Comparison of ENCODE assay signal across 8 cellular contexts in genomic region chr11:819129-819931, GRCh38. TPM values are rescaled to one million over a fixed set of nuclear protein-coding genes. Genes with fewer than 3 reads are reported as not detected.
DNase-seq lines count a peak whose midpoint lies in the region; ATAC-seq and TF ChIP-seq lines count a peak whose summit lies in the region.

No MANE protein-coding gene starts in this region.

- H3K9me3 Mint-ChIP-seq in CD14-positive monocyte: no peaks in the 10 kb centered on the region

- H3K27me3 Mint-ChIP-seq in CD14-positive monocyte (ENCODE audit: low read depth in 3 of 3): peaks cover 0 to 10% (median 2%) of the 10 kb centered on the region in 3 donors

- H3K27ac Mint-ChIP-seq in CD14-positive monocyte: peak overlapping the region; percentile 91 to 98 (median 97)

- peaks cover 30% of the 10 kb centered on the region for H3K4me1 Mint-ChIP-seq in CD14-positive monocyte

- peak overlapping the region; percentile 88 to 90 for H3K4me3 Mint-ChIP-seq in CD14-positive monocyte

- H3K36me3 Mint-ChIP-seq in CD14-positive monocyte: peaks cover 15 to 27% of the 10 kb centered on the region in 2 donors

- peak; percentile 85 for DNase-seq in CD14-positive monocyte (ENCODE audit: low spot score)
- peak; percentile 93 for DNase-seq in NCI-H82 (lab: John Stamatoyannopoulos, UW)
- DNase-seq in activated CD8-positive, alpha-beta memory T cell treated with anti-CD3 and anti-CD28 coated beads for 1 hour (ENCODE audit: extremely low read depth in 1 of 2, low read depth in 1 of 2): peak; percentile 72 to 93
- peak; percentile 89 for DNase-seq in effector CD8-positive, alpha-beta T cell (lab: John Stamatoyannopoulos, UW)
- peak; percentile 95 for DNase-seq in medulla oblongata (ENCODE audit: extremely low spot score)
- DNase-seq in stimulated activated CD8-positive, alpha-beta memory T cell treated with anti-CD3 and anti-CD28 coated beads, Interleukin-12 subunit alpha, Interleukin-12 subunit beta, amount 100 ng/mL, for 1 hour (ENCODE audit: low read depth): peak; percentile 87

- intact Hi-C loops in CD14-positive monocyte (cut with micrococcal nuclease): loop anchor here in 1 of 2 donors (1.0 kb wide), 1 partner anchor 10 kb away; the partner anchor contains the start of gene RPLP2

- TF ChIP-seq CTCF in CD14-positive monocyte (IDR thresholded peaks at IDR 0.05): peak; percentile 34

- ATAC-seq in GM19324 (IDR thresholded peaks at IDR 0.05; ENCODE audit: low FRiP score, unreplicated experiment): peak; percentile 72
- peak; percentile 42 for ATAC-seq in HG03457 (IDR thresholded peaks at IDR 0.05; ENCODE audit: unreplicated experiment)

RNA-seq across cellular contexts. Expression of gene PNPLA2, which starts 0.6 kb away (rescaled TPM):
- polyA plus RNA-seq in CD14-positive monocyte: 10 to 100 TPM; 26.8 to 35.0 TPM

RNA-seq across cellular contexts. Expression of gene CRACR2B, which starts 8.4 kb away (rescaled TPM):
- 1 to 10 TPM; 1.0 to 1.4 TPM for polyA plus RNA-seq in CD14-positive monocyte

RNA-seq across cellular contexts. Expression of gene RPLP2, which starts 9.6 kb away (rescaled TPM):
- polyA plus RNA-seq in CD14-positive monocyte: 100 to 1,000 TPM; 879 to 990 TPM

RNA-seq across cellular contexts. Expression of gene CD151, which starts 13.4 kb away (rescaled TPM):
- polyA plus RNA-seq in CD14-positive monocyte: 10 to 100 TPM; 18.1 to 57.4 TPM

RNA-seq across cellular contexts. Expression of gene PIDD1, which starts 14.3 kb away (rescaled TPM):
- polyA plus RNA-seq in CD14-positive monocyte: 1 to 10 TPM; 1.6 to 2.6 TPM

Comparison
In these comparisons a context has a peak if more than half of its experiments do, and no peak if none do; other contexts are left out.
1. Peak in every context shown above with its lines: DNase-seq and ATAC-seq.